ENCODE assay signal across 8 cellular contexts in genomic region chr3:13110678-13111116, GRCh38. TPM values are rescaled to one million over a fixed set of nuclear protein-coding genes. Genes with fewer than 3 reads are reported as not detected.
DNase-seq lines count a peak whose midpoint lies in the region; ATAC-seq lines count a peak whose summit lies in the region.

No MANE protein-coding gene starts in this region.

- peak; percentile 70 for ATAC-seq in GM21723 (IDR thresholded peaks at IDR 0.05; ENCODE audit: unreplicated experiment)

- DNase-seq in NOMO-1 (lab: John Stamatoyannopoulos, UW; ENCODE audit: unreplicated experiment in 2 of 2) (peak; percentile 15 to 27), NOMO-1 treated with dmso at 0.1 percent for 144 hours (lab: John Stamatoyannopoulos, UW; ENCODE audit: unreplicated experiment) (no peak), M059J (ENCODE audit: low read depth) (peak; percentile 65), epidermal melanocyte (ENCODE audit: insufficient read length, low spot score) (peak; percentile 39), AML-193 (lab: John Stamatoyannopoulos, UW) (no peak), SHP77 treated with DMSO at 0.1 percent for 48 hours (lab: John Stamatoyannopoulos, UW) (no peak), SKM-1 (lab: John Stamatoyannopoulos, UW; ENCODE audit: unreplicated experiment) (no peak)

RNA-seq across cellular contexts. Expression of gene IQSEC1, which starts 37.5 kb away (rescaled TPM):
- 3.0 and 7.4 TPM in 2 replicates for total RNA-seq in M059J (2014; rRNA removed; shearing (Covaris generic))

Comparison
In these comparisons a context has a peak if more than half of its experiments do, and no peak if none do; other contexts are left out.
1. DNase-seq: peak in NOMO-1 (2 of 2), M059J (single experiment) and epidermal melanocyte (single experiment); none in NOMO-1 treated with dmso at 0.1 percent for 144 hours (single experiment), AML-193 (0 of 2), SHP77 treated with DMSO at 0.1 percent for 48 hours (single experiment) and SKM-1 (single experiment).